20 cellular contexts compared by ENCODE assay signal in genomic region chr3:84825817-84826216, GRCh38.
DNase-seq lines count a peak whose midpoint lies in the region; ATAC-seq and TF ChIP-seq lines count a peak whose summit lies in the region.
"Had no signal": no experiment of that assay in that cellular context is flagged by ENCODE, and none has a peak within 500 bp of the region (broad histone marks: within the 10 kb centered on the region; RNA-seq: fewer than 3 reads in every experiment).

No MANE protein-coding gene starts in this region.

- no peak overlapping the region for H3K4ac ChIP-seq in H9 (ENCODE audit: low read depth, low read length)

- H3K18ac ChIP-seq in H9 (ENCODE audit: insufficient read length, low read depth, low read length) = no peak overlapping the region

- no peak overlapping the region for H3K56ac ChIP-seq in H9 (ENCODE audit: insufficient read length, low read depth, low read length)

- H3K9me3 Mint-ChIP-seq in H9 = peaks cover 0 to 4% of the 10 kb centered on the region in 2 experiments; a peak in 2 of 5 replicates
- H3K9me3 Mint-ChIP-seq in neural crest cell = no peaks in the 10 kb centered on the region

- DNase-seq in H9 (no peak), neural crest cell (ENCODE audit: low read depth, low spot score) (no peak), activated T-cell treated with anti-CD3 and anti-CD28 coated beads for 4 hours (no peak), ureter (ENCODE audit: low spot score) (no peak)
- DNase-seq: CD8-positive, alpha-beta memory T cell; GDM1; GOT3; HFFc6; MM.1S; NCI-H1105; NCI-H1694; NCI-H2107; NCI-H345; NCI-H526; SW 1271 had no signal

- H3K27ac Mint-ChIP-seq in H9 (no peak overlapping the region), neural crest cell (ENCODE audit: unreplicated experiment) (no peak overlapping the region)
- H3K27ac Mint-ChIP-seq: CD8-positive, alpha-beta memory T cell; HFFc6 had no signal

- H2BK15ac ChIP-seq in H9 (ENCODE audit: low read depth, low read length) = no peak overlapping the region

- no peaks in the 10 kb centered on the region for H3K4me1 ChIP-seq in H9 (ENCODE audit: insufficient read depth, low read length)
- H3K4me1 ChIP-seq: BLaER1 had no signal

- no peak overlapping the region for H3K9ac ChIP-seq in H9 (ENCODE audit: extremely low read depth, insufficient read length, low read length)
- H3K9ac ChIP-seq: BLaER1 had no signal

- H3K36me3 Mint-ChIP-seq in H9 (ENCODE audit: insufficient read depth in 1 of 3, low read depth in 3 of 3) (no peaks in the 10 kb centered on the region; a peak in 1 of 7 replicates), neural crest cell (ENCODE audit: low read depth) (no peaks in the 10 kb centered on the region)
- H3K36me3 Mint-ChIP-seq: CD8-positive, alpha-beta memory T cell had no signal

- H4K5ac ChIP-seq in H9 (ENCODE audit: insufficient read length, low read depth, low read length) = no peak overlapping the region

- H3K9me3 ChIP-seq in H9 (ENCODE audit: control insufficient read depth, low read depth, low read length) = no peaks in the 10 kb centered on the region
- H3K9me3 ChIP-seq: BLaER1 had no signal

- no peaks in the 10 kb centered on the region for H3K79me2 ChIP-seq in H9 (ENCODE audit: insufficient read depth, low read length)

- no peak overlapping the region for H3T11ph ChIP-seq in H9 (ENCODE audit: low read length)

- no peaks in the 10 kb centered on the region for H4K20me1 ChIP-seq in H9 (ENCODE audit: control insufficient read depth, insufficient read depth, insufficient read length)
- H4K20me1 ChIP-seq: BLaER1 had no signal

- TF ChIP-seq CTCF in C4-2B (conservative IDR thresholded peaks at IDR 0.05) (peak; percentile 38), H9 (conservative IDR thresholded peaks at IDR 0.05) (peak; percentile 64), VCaP (conservative IDR thresholded peaks at IDR 0.05) (peak; percentile 68), neural crest cell (conservative IDR thresholded peaks at IDR 0.05) (peak; percentile 30)

- H3K79me1 ChIP-seq in H9 (ENCODE audit: insufficient read depth, low read depth, low read length, poor library complexity, severe bottlenecking) = no peaks in the 10 kb centered on the region

- no peak overlapping the region for H2AFZ ChIP-seq in H9 (ENCODE audit: low read length)

- no peak overlapping the region for H2BK5ac ChIP-seq in H9 (ENCODE audit: insufficient read length, low read length)

- H3K23me2 ChIP-seq in H9 (ENCODE audit: insufficient read length, low read depth, low read length, poor library complexity, severe bottlenecking) = no peaks in the 10 kb centered on the region

- H3K23ac ChIP-seq in H9 (ENCODE audit: insufficient read length, low read depth, low read length) = no peak overlapping the region

- H3K4me2 ChIP-seq in H9 (ENCODE audit: insufficient read depth, insufficient read length, low read length) = no peak overlapping the region
- H3K4me2 ChIP-seq: BLaER1 had no signal

- H3K27me3 Mint-ChIP-seq in H9 (ENCODE audit: low read depth) (no peaks in the 10 kb centered on the region), neural crest cell (ENCODE audit: low read depth) (no peaks in the 10 kb centered on the region)
- H3K27me3 Mint-ChIP-seq: CD8-positive, alpha-beta memory T cell had no signal

- H3K4me3 Mint-ChIP-seq in H9 = no peak overlapping the region
- H3K4me3 Mint-ChIP-seq in neural crest cell = no peak overlapping the region
- H3K4me3 Mint-ChIP-seq: CD8-positive, alpha-beta memory T cell; HFFc6 had no signal

- H3K4me1 Mint-ChIP-seq in H9 = no peaks in the 10 kb centered on the region
- H3K4me1 Mint-ChIP-seq in neural crest cell = no peaks in the 10 kb centered on the region
- H3K4me1 Mint-ChIP-seq: CD8-positive, alpha-beta memory T cell had no signal

- no peak overlapping the region for H3K27ac ChIP-seq in C4-2B
- H3K27ac ChIP-seq in H9 (ENCODE audit: insufficient read length, low read depth, low read length) = no peak overlapping the region
- H3K27ac ChIP-seq in VCaP = no peak overlapping the region
- H3K27ac ChIP-seq: BLaER1 had no signal

- ATAC-seq in GM19397 (IDR thresholded peaks at IDR 0.05; ENCODE audit: unreplicated experiment) = no peak
- ATAC-seq: GM12878 had no signal

- no peak overlapping the region for H4K91ac ChIP-seq in H9 (ENCODE audit: insufficient read length, low read depth, low read length)

- H4K8ac ChIP-seq in H9 (replicated peaks; ENCODE audit: insufficient read length, low read depth, low read length) = no peak overlapping the region

- no peak overlapping the region for H2BK120ac ChIP-seq in H9 (ENCODE audit: low read depth, low read length, poor library complexity, severe bottlenecking)

- no peak overlapping the region for H3K14ac ChIP-seq in H9 (ENCODE audit: insufficient read depth, low read length)

- H2BK20ac ChIP-seq in H9 (ENCODE audit: low read depth, low read length, poor library complexity, severe bottlenecking) = no peak overlapping the region

- H3K27me3 ChIP-seq in H9 (ENCODE audit: insufficient read depth, low read length) = no peaks in the 10 kb centered on the region
- H3K27me3 ChIP-seq: BLaER1 had no signal

- H2BK12ac ChIP-seq in H9 (ENCODE audit: insufficient read length, low read depth, low read length) = no peak overlapping the region

- WGBS in H9 (ENCODE audit: extremely low coverage, insufficient read length, low lambda C conversion rate) = no CpG with 5 or more reads among the region's 1 CpG

- no peak overlapping the region for H2AK5ac ChIP-seq in H9 (ENCODE audit: insufficient read length, low read length)
